Comparison of ENCODE assay signal across 28 cellular contexts in the genomic region with DNA sequence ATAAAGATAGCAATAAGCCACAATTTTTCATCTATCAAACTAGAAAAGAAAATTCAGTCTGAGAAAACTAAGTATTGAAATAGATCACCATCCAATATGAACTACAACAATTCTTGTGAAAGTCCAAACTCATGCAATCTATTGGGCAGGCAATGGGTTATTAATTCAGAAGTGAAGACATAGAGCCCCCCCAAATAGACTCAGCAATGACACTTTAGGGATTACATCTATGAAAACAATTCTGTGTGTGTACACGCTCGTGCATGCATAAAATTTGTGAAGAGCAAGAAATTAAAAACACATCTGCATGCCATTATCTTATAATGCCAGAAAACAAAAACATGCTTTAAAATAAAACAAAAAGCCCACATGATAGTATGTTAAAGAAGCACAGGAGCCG.
"Had no signal": no experiment of that assay in that cellular context is flagged by ENCODE, and none has a peak within 500 bp of the region (broad histone marks: within the 10 kb centered on the region; RNA-seq: fewer than 3 reads in every experiment).

No MANE protein-coding gene starts in this region.

- ATAC-seq: esophagus mucosa; gastrocnemius medialis; heart right ventricle; left cardiac atrium; left lung; left ventricle myocardium superior; lower lobe of right lung; mucosa of descending colon; naive thymus-derived CD8-positive, alpha-beta T cell had no signal

- H3K27me3 ChIP-seq: dorsolateral prefrontal cortex, esophagus squamous epithelium, gastrocnemius medialis, heart right ventricle, left lung had no signal

- H3K27ac Mint-ChIP-seq: mesothelial cell of epicardium, naive B cell had no signal

- H3K4me1 ChIP-seq: esophagus squamous epithelium, lower lobe of right lung had no signal

- FAIRE-seq: colon, islet of Langerhans, keratinocyte had no signal

- H3K4me3 Mint-ChIP-seq: mesothelial cell of epicardium; naive B cell; naive thymus-derived CD8-positive, alpha-beta T cell had no signal

- H3K9me3 ChIP-seq: esophagus squamous epithelium, gastrocnemius medialis, left lung, lower lobe of right lung, mucosa of descending colon had no signal

- DNase-seq: dermis blood vessel endothelial cell; dorsolateral prefrontal cortex; effector CD4-positive, alpha-beta T cell; effector memory CD4-positive, alpha-beta T cell; erythroblast; esophagus squamous epithelium; foreskin fibroblast; foreskin melanocyte; gastrocnemius medialis; glutamatergic neuron; head of caudate nucleus; heart right ventricle; hippocampal formation; left cardiac atrium; left ventricle myocardium superior; lower lobe of right lung; mesenchymal stem cell; mucosa of descending colon; naive B cell; naive thymus-derived CD8-positive, alpha-beta T cell had no signal

- H3K36me3 ChIP-seq: esophagus squamous epithelium, gastrocnemius medialis, heart right ventricle, left lung, lower lobe of right lung had no signal

- H3K27me3 Mint-ChIP-seq: naive B cell; naive thymus-derived CD8-positive, alpha-beta T cell had no signal

- H3K27ac ChIP-seq: coronary artery, dorsolateral prefrontal cortex, epithelial cell of prostate, esophagus squamous epithelium, gastrocnemius medialis, heart right ventricle, left lung, lower lobe of right lung had no signal

- H3K4me3 ChIP-seq: coronary artery, dorsolateral prefrontal cortex, esophagus squamous epithelium, gastrocnemius medialis, heart right ventricle, left lung, lower lobe of right lung, mucosa of descending colon had no signal
